Comparison of ENCODE assay signal across 8 cellular contexts in genomic region chr19:488505-489417, GRCh38. TPM values are rescaled to one million over a fixed set of nuclear protein-coding genes. Genes with fewer than 3 reads are reported as not detected.
DNase-seq lines count a peak whose midpoint lies in the region; ATAC-seq and TF ChIP-seq lines count a peak whose summit lies in the region.

No MANE protein-coding gene starts in this region.

- H3K23ac ChIP-seq in neuronal stem cell (ENCODE audit: low read depth, low read length, poor library complexity), result peak overlapping the region; percentile 98

- peak overlapping the region; percentile 84 for H3K4ac ChIP-seq in neuronal stem cell (ENCODE audit: low read length)

- H2BK12ac ChIP-seq in neuronal stem cell (ENCODE audit: low read length), result no peak overlapping the region

- TF ChIP-seq CTCF in DOHH2 (IDR thresholded peaks at IDR 0.05; ENCODE audit: low read depth, low read length, poor library complexity, severe bottlenecking) (no peak), MM.1S (IDR thresholded peaks at IDR 0.05; ENCODE audit: low read length) (no peak), foreskin keratinocyte (conservative IDR thresholded peaks at IDR 0.05) (no peak)

- H2BK120ac ChIP-seq in neuronal stem cell (ENCODE audit: low read depth, low read length), result peak overlapping the region; percentile 87

- no peak overlapping the region for H4K91ac ChIP-seq in neuronal stem cell (ENCODE audit: low read depth, low read length, poor library complexity)

- H3K4me3 ChIP-seq in DOHH2 (ENCODE audit: low read length) (peak overlapping the region; percentile 96), H7 (ENCODE audit: insufficient read depth, low read depth, low read length) (peak overlapping the region; percentile 87), MM.1S (ENCODE audit: low read length) (peak overlapping the region; percentile 93), neuronal stem cell (ENCODE audit: low read length in 2 of 2) (peak overlapping the region; percentile 81 to 97)

- H2BK5ac ChIP-seq in neuronal stem cell (ENCODE audit: low read length), result peak overlapping the region; percentile 98

- H3K36me3 ChIP-seq in DOHH2 (ENCODE audit: control insufficient read depth, low read length) (peaks cover 3% of the 10 kb centered on the region; the same call in 1 of the 2 replicates), H7 (replicated peaks; ENCODE audit: control insufficient read depth, insufficient read depth, low read length) (no peaks in the 10 kb centered on the region), MM.1S (replicated peaks; ENCODE audit: insufficient read depth, low read length) (no peaks in the 10 kb centered on the region), neuronal stem cell (replicated peaks in 1 of 2; ENCODE audit: control insufficient read depth in 2 of 2, insufficient read depth in 2 of 2, low read length in 2 of 2) (no peaks in the 10 kb centered on the region)

- H3K27ac ChIP-seq in DOHH2 (ENCODE audit: low read depth, low read length) (peak overlapping the region; percentile 89), MM.1S (ENCODE audit: low read length) (peak overlapping the region; percentile 10; the same call in 1 of the 2 replicates), foreskin keratinocyte (peak overlapping the region; percentile 93), neuronal stem cell (replicated peaks; ENCODE audit: low read length) (peak overlapping the region; percentile 90)

- H4K20me1 ChIP-seq in DOHH2 (ENCODE audit: control insufficient read depth, insufficient read depth, low read depth, low read length) (no peaks in the 10 kb centered on the region), MM.1S (ENCODE audit: insufficient read depth, low read length) (no peaks in the 10 kb centered on the region)

- H2BK15ac ChIP-seq in neuronal stem cell (ENCODE audit: low read length), result peak overlapping the region; percentile 85

- H3K4me2 ChIP-seq in DOHH2 (ENCODE audit: low read length) (peak overlapping the region; percentile 74), MM.1S (ENCODE audit: low read depth, low read length) (peak overlapping the region; percentile 98), neuronal stem cell (ENCODE audit: insufficient read depth, low read length, poor library complexity, severe bottlenecking) (peak overlapping the region; percentile 93)

- peak overlapping the region; percentile 98 for H2AFZ ChIP-seq in MM.1S (ENCODE audit: low read length)
- peak overlapping the region; percentile 95 for H2AFZ ChIP-seq in neuronal stem cell (ENCODE audit: low read length)

- H3K18ac ChIP-seq in neuronal stem cell (ENCODE audit: low read length), result peak overlapping the region; percentile 99

- peak overlapping the region; percentile 99 for H3K14ac ChIP-seq in neuronal stem cell (ENCODE audit: low read length)

- H3K79me2 ChIP-seq in DOHH2 (ENCODE audit: control insufficient read depth, low read length) (peaks cover 3% of the 10 kb centered on the region; the same call in 1 of the 2 replicates), MM.1S (ENCODE audit: low read length) (no peaks in the 10 kb centered on the region)

- DNase-seq in H7 (peak; percentile 99), MM.1S (peak; percentile 97), SHP77 treated with DMSO at 0.1 percent for 48 hours (lab: John Stamatoyannopoulos, UW) (peak; percentile 75), activated gamma-delta T cell treated with Interleukin-2 at 50 U/mL for 16 hours (peak; percentile 92), foreskin keratinocyte (peak; percentile 74 to 75), neuronal stem cell (ENCODE audit: low spot score) (peak; percentile 92), stromal cell of bone marrow (ENCODE audit: low read depth) (peak; percentile 89)

- H3F3A ChIP-seq in DOHH2 (ENCODE audit: control insufficient read depth, insufficient read depth), result peaks cover 10% of the 10 kb centered on the region
- H3F3A ChIP-seq in MM.1S (ENCODE audit: insufficient read depth, low read length), result peaks cover 4% of the 10 kb centered on the region; the same call in 1 of the 2 replicates

- H4K8ac ChIP-seq in neuronal stem cell (ENCODE audit: low read depth, low read length), result no peak overlapping the region

- H3K9me3 ChIP-seq in DOHH2 (ENCODE audit: control insufficient read depth, insufficient read depth, low read length) (peaks cover 14% of the 10 kb centered on the region; the same call in 1 of the 2 replicates), MM.1S (replicated peaks; ENCODE audit: insufficient read depth, low read length) (no peaks in the 10 kb centered on the region), neuronal stem cell (replicated peaks in 1 of 2; ENCODE audit: control insufficient read depth in 2 of 2, insufficient read depth in 1 of 2, low read depth in 1 of 2, low read length in 2 of 2) (peaks cover 2 to 6% of the 10 kb centered on the region in 2 donors)

- no peaks in the 10 kb centered on the region for H3K27me3 ChIP-seq in DOHH2 (ENCODE audit: control insufficient read depth, low read length)
- peaks cover 4% of the 10 kb centered on the region; the same call in 1 of the 2 replicates for H3K27me3 ChIP-seq in H7 (ENCODE audit: control insufficient read depth, insufficient read depth, low read length)
- peaks cover 36% of the 10 kb centered on the region for H3K27me3 ChIP-seq in MM.1S (replicated peaks; ENCODE audit: insufficient read depth, low read length)
- peaks cover 26% of the 10 kb centered on the region for H3K27me3 ChIP-seq in foreskin keratinocyte
- H3K27me3 ChIP-seq in neuronal stem cell (ENCODE audit: control insufficient read depth in 3 of 3, insufficient read depth in 3 of 3, low read depth in 1 of 3, low read length in 3 of 3), result no peaks in the 10 kb centered on the region

- peak overlapping the region; percentile 95 for H2AK5ac ChIP-seq in neuronal stem cell (ENCODE audit: low read depth, low read length)

- H3K4me1 ChIP-seq in DOHH2 (ENCODE audit: control insufficient read depth, low read length) (peaks cover 12% of the 10 kb centered on the region), MM.1S (ENCODE audit: low read length) (peaks cover 4% of the 10 kb centered on the region; the same call in 1 of the 2 replicates), foreskin keratinocyte (no peaks in the 10 kb centered on the region), neuronal stem cell (ENCODE audit: control insufficient read depth in 2 of 2, insufficient read depth in 1 of 2, low read depth in 1 of 2, low read length in 2 of 2) (peaks cover 15 to 19% of the 10 kb centered on the region in 2 donors)

- no CpG with 5 or more reads among the region's 114 CpGs for WGBS in neuronal stem cell (ENCODE audit: extremely low coverage in 2 of 2, insufficient read length in 2 of 2, insufficient replicate concordance in 1 of 2), 2 donors

- peak; percentile 72 for ATAC-seq in foreskin keratinocyte

- no peaks in the 10 kb centered on the region for H3K9me2 ChIP-seq in DOHH2 (replicated peaks; ENCODE audit: control insufficient read depth, low read length)
- H3K9me2 ChIP-seq in MM.1S (replicated peaks; ENCODE audit: insufficient read depth, low read length), result no peaks in the 10 kb centered on the region

- peak overlapping the region; percentile 91 for H3K9ac ChIP-seq in MM.1S (ENCODE audit: low read length)
- peak overlapping the region; percentile 95 for H3K9ac ChIP-seq in neuronal stem cell (ENCODE audit: low read depth, low read length, poor library complexity)

- peaks cover 3% of the 10 kb centered on the region for H3K79me1 ChIP-seq in neuronal stem cell (ENCODE audit: low read depth, low read length)

RNA-seq across cellular contexts. Expression of gene MADCAM1, which starts 7.5 kb away (rescaled TPM):
- total RNA-seq in H7 (2014; rRNA removed; shearing (Covaris generic)), result 0.70 TPM in 1 of 2 replicates, not detected in the other
- total RNA-seq in foreskin keratinocyte, result 0.07 and 0.10 TPM in 2 replicates
- polyA plus RNA-seq in foreskin keratinocyte, result 0.09 and 0.15 TPM in 2 replicates
- 0.89 TPM for polyA plus RNA-seq in neuronal stem cell (2013, experiment 1 of 2)
- 0.91 TPM for polyA plus RNA-seq in neuronal stem cell (2013, experiment 2 of 2)

RNA-seq across cellular contexts. Expression of gene TPGS1, which starts 18.5 kb away (rescaled TPM):
- total RNA-seq in H7 (2014; rRNA removed; shearing (Covaris generic)), result 13.7 and 18.1 TPM in 2 replicates
- 7.3 and 7.9 TPM in 2 replicates for total RNA-seq in foreskin keratinocyte
- 7.6 and 9.9 TPM in 2 replicates for polyA plus RNA-seq in foreskin keratinocyte
- polyA plus RNA-seq in neuronal stem cell (2013, experiment 1 of 2), result 6.3 TPM
- 6.2 TPM for polyA plus RNA-seq in neuronal stem cell (2013, experiment 2 of 2)

RNA-seq across cellular contexts. Expression of gene SHC2, which starts 27.9 kb away (rescaled TPM):
- total RNA-seq in H7 (2014; rRNA removed; shearing (Covaris generic)), result 5.3 and 6.9 TPM in 2 replicates
- total RNA-seq in foreskin keratinocyte, result 0.42 and 0.54 TPM in 2 replicates
- polyA plus RNA-seq in foreskin keratinocyte, result 0.38 and 0.41 TPM in 2 replicates
- 29.6 TPM for polyA plus RNA-seq in neuronal stem cell (2013, experiment 1 of 2)
- 28.3 TPM for polyA plus RNA-seq in neuronal stem cell (2013, experiment 2 of 2)

RNA-seq across cellular contexts. Expression of gene CDC34, which starts 42.8 kb away (rescaled TPM):
- total RNA-seq in H7 (2014; rRNA removed; shearing (Covaris generic)), result 180 and 192 TPM in 2 replicates
- 80.0 and 81.4 TPM in 2 replicates for total RNA-seq in foreskin keratinocyte
- polyA plus RNA-seq in foreskin keratinocyte, result 94.5 and 105 TPM in 2 replicates
- 109 TPM for polyA plus RNA-seq in neuronal stem cell (2013, experiment 1 of 2)
- polyA plus RNA-seq in neuronal stem cell (2013, experiment 2 of 2), result 105 TPM

RNA-seq across cellular contexts. Expression of gene GZMM, which starts 55.1 kb away (rescaled TPM):
- 0.38 and 1.6 TPM in 2 replicates for total RNA-seq in H7 (2014; rRNA removed; shearing (Covaris generic))
- not detected in 2 replicates for total RNA-seq in foreskin keratinocyte
- polyA plus RNA-seq in foreskin keratinocyte, result 0.10 TPM in 1 of 2 replicates, not detected in the other
- polyA plus RNA-seq in neuronal stem cell (2013, experiment 1 of 2), result 0.04 TPM
- 0.06 TPM for polyA plus RNA-seq in neuronal stem cell (2013, experiment 2 of 2)

Comparison
In these comparisons a context has a peak if more than half of its experiments do, and no peak if none do; other contexts are left out.
1. Peak in every context shown above with its lines: DNase-seq, ATAC-seq, H3K4me3 ChIP-seq and H3K27ac ChIP-seq.
2. H3K27ac ChIP-seq: peak in every context shown above with its lines; median percentile 93 in foreskin keratinocyte; 90 in neuronal stem cell; 89 in DOHH2; 10 in MM.1S.